ENCODE assay signal across 11 cellular contexts in genomic region chr13:98556968-98557591, GRCh38. TPM values are rescaled to one million over a fixed set of nuclear protein-coding genes. Genes with fewer than 3 reads are reported as not detected.
DNase-seq lines count a peak whose midpoint lies in the region; ATAC-seq, FAIRE-seq and TF ChIP-seq lines count a peak whose summit lies in the region.
"Had no signal": no experiment of that assay in that cellular context is flagged by ENCODE, and none has a peak within 500 bp of the region (broad histone marks: within the 10 kb centered on the region; RNA-seq: fewer than 3 reads in every experiment).

No MANE protein-coding gene starts in this region.

- H2AK5ac ChIP-seq in H9 (ENCODE audit: insufficient read length, low read length) = no peak overlapping the region

- H3K4ac ChIP-seq in H9 (ENCODE audit: low read depth, low read length) = no peak overlapping the region

- peak overlapping the region in 2 of 3 experiments; percentile 12 to 45; a peak in 3 of 7 replicates for H3K27ac Mint-ChIP-seq in H9

- FAIRE-seq in A549 (lab: Jason Lieb, UNC) = no peak
- FAIRE-seq: islet of Langerhans had no signal

- peaks cover 0 to 3% of the 10 kb centered on the region in 2 experiments; a peak in 1 of 5 replicates for H3K9me3 Mint-ChIP-seq in H9

- no peak overlapping the region for H3K18ac ChIP-seq in H9 (ENCODE audit: insufficient read length, low read depth, low read length)

- ATAC-seq in A549 (peak; percentile 30 to 42; a peak in 3 of 6 replicates), GM21381 (IDR thresholded peaks at IDR 0.05; ENCODE audit: unreplicated experiment) (no peak)

- 95% methylated on average over 8 of the region's 9 CpGs for WGBS in A549 (ENCODE audit: missing lambda C conversion rate)
- WGBS in H9 (ENCODE audit: extremely low coverage, insufficient read length, low lambda C conversion rate) = no CpG with 5 or more reads among the region's 9 CpGs

- H3K27me3 ChIP-seq in H9 (ENCODE audit: insufficient read depth, low read length) = no peaks in the 10 kb centered on the region
- H3K27me3 ChIP-seq: SJSA1 had no signal

- H2BK5ac ChIP-seq in H9 (ENCODE audit: insufficient read length, low read length) = no peak overlapping the region

- no peaks in the 10 kb centered on the region for H3K27me3 Mint-ChIP-seq in H9 (ENCODE audit: low read depth)

- H3K27ac ChIP-seq in A549 (no peak overlapping the region), H9 (ENCODE audit: insufficient read length, low read depth, low read length) (no peak overlapping the region)
- H3K27ac ChIP-seq: SJSA1 had no signal

- H2BK12ac ChIP-seq in H9 (ENCODE audit: insufficient read length, low read depth, low read length) = no peak overlapping the region

- H3K4me1 Mint-ChIP-seq in H9 = peaks cover 63 to 65% of the 10 kb centered on the region in 2 experiments

- H2BK20ac ChIP-seq in H9 (ENCODE audit: low read depth, low read length, poor library complexity, severe bottlenecking) = no peak overlapping the region

- no peak overlapping the region for H3K4me3 ChIP-seq in A549
- H3K4me3 ChIP-seq: SJSA1 had no signal

- H3K9ac ChIP-seq in H9 (ENCODE audit: extremely low read depth, insufficient read length, low read length) = no peak overlapping the region

- no peak overlapping the region for H4K91ac ChIP-seq in H9 (ENCODE audit: insufficient read length, low read depth, low read length)

- H3K36me3 Mint-ChIP-seq in H9 (ENCODE audit: insufficient read depth in 1 of 3, low read depth in 3 of 3) = peaks cover 9 to 25% (median 12%) of the 10 kb centered on the region in 3 experiments; a peak in 6 of 7 replicates

- no peak overlapping the region for H3T11ph ChIP-seq in H9 (ENCODE audit: low read length)

- CTCF ChIA-PET in A549 (lab: Yijun Ruan, JAX) = interaction anchor here (1.1 to 1.7 kb wide), 2 partner anchors 15 to 111 kb away, joined by 3 to 4 read pairs; no protein-coding TSS in a partner anchor

- H3K4me2 ChIP-seq in A549 (no peak overlapping the region), H9 (ENCODE audit: insufficient read depth, insufficient read length, low read length) (no peak overlapping the region)

- no peak overlapping the region for H3K4me3 Mint-ChIP-seq in H9

- H3K4me1 ChIP-seq in A549 = peaks cover 13% of the 10 kb centered on the region; the same call in 2 of the 3 replicates
- H3K4me1 ChIP-seq in H9 (ENCODE audit: insufficient read depth, low read length) = peaks cover 4% of the 10 kb centered on the region

- H2BK15ac ChIP-seq in H9 (ENCODE audit: low read depth, low read length) = no peak overlapping the region

- no peaks in the 10 kb centered on the region for H3K23me2 ChIP-seq in H9 (ENCODE audit: insufficient read length, low read depth, low read length, poor library complexity, severe bottlenecking)

- no peak for TF ChIP-seq CTCF in A549 (IDR thresholded peaks at IDR 0.05)
- TF ChIP-seq CTCF in H9 (conservative IDR thresholded peaks at IDR 0.05) = no peak; the same call in 2 of the 3 replicates

- POLR2A ChIA-PET in A549 (lab: Yijun Ruan, JAX) = no interaction called here

- no peak overlapping the region for H2BK120ac ChIP-seq in H9 (ENCODE audit: low read depth, low read length, poor library complexity, severe bottlenecking)

- H4K20me1 ChIP-seq in H9 (ENCODE audit: control insufficient read depth, insufficient read depth, insufficient read length) = no peaks in the 10 kb centered on the region

- H3K14ac ChIP-seq in H9 (ENCODE audit: insufficient read depth, low read length) = no peak overlapping the region; the same call in 1 of the 2 replicates

- TF ChIP-seq RAD21 in A549 (conservative IDR thresholded peaks at IDR 0.05 in 1 of 2, IDR thresholded peaks at IDR 0.05 in 1 of 2) = no peak

- TF ChIP-seq EP300 in A549 (IDR thresholded peaks at IDR 0.05) = no peak

- H4K8ac ChIP-seq in H9 (replicated peaks; ENCODE audit: insufficient read length, low read depth, low read length) = no peak overlapping the region

- peaks cover 60% of the 10 kb centered on the region; the same call in 1 of the 2 replicates for H3K79me2 ChIP-seq in H9 (ENCODE audit: insufficient read depth, low read length)

- no peak overlapping the region for H3K23ac ChIP-seq in H9 (ENCODE audit: insufficient read length, low read depth, low read length)

- H2AFZ ChIP-seq in H9 (ENCODE audit: low read length) = no peak overlapping the region

- peaks cover 4% of the 10 kb centered on the region for H3K79me1 ChIP-seq in H9 (ENCODE audit: insufficient read depth, low read depth, low read length, poor library complexity, severe bottlenecking)

- no peaks in the 10 kb centered on the region for H3K9me3 ChIP-seq in A549
- no peaks in the 10 kb centered on the region for H3K9me3 ChIP-seq in H9 (ENCODE audit: control insufficient read depth, low read depth, low read length)
- H3K9me3 ChIP-seq: SJSA1 had no signal

- TF ChIP-seq POLR2A in A549 (IDR thresholded peaks at IDR 0.05; ENCODE audit: low read length) = no peak

- H3K56ac ChIP-seq in H9 (ENCODE audit: insufficient read length, low read depth, low read length) = no peak overlapping the region

- DNase-seq in A549 (ENCODE audit: low read depth in 1 of 2, low spot score in 1 of 2) (no peak), H9 (no peak), kidney glomerular epithelial cell (lab: John Stamatoyannopoulos, UW) (peak; percentile 88), NAMALWA (ENCODE audit: low spot score) (no peak), NCI-H1092 treated with DMSO at 0.1 percent for 48 hours (lab: John Stamatoyannopoulos, UW) (no peak), NCI-H524 (lab: John Stamatoyannopoulos, UW) (no peak)
- DNase-seq in activated T-helper 9 cell treated with anti-CD3 and anti-CD28 coated beads, Interleukin-2, amount 50 U/mL, for 16 hours (ENCODE audit: low read depth) = peak; percentile 25
- DNase-seq: DMS53 had no signal

- H4K5ac ChIP-seq in H9 (ENCODE audit: insufficient read length, low read depth, low read length) = no peak overlapping the region

TF ChIP-seq in A549, 52 proteins besides CTCF, POLR2A, EP300 and RAD21 (continues in another document):
- TF ChIP-seq ZNF302 (CRISPR knock-in tag; IDR thresholded peaks at IDR 0.05) (no peak), NFE2L2 (conservative IDR thresholded peaks at IDR 0.05; ENCODE audit: low read length) (no peak), RARB (CRISPR knock-in tag; IDR thresholded peaks at IDR 0.05) (no peak), NR3C1 (IDR thresholded peaks at IDR 0.05) (no peak), ZSCAN20 (CRISPR knock-in tag; IDR thresholded peaks at IDR 0.05) (no peak), EHF (CRISPR knock-in tag; IDR thresholded peaks at IDR 0.05) (no peak), REST (IDR thresholded peaks at IDR 0.05) (no peak), RFX5 (IDR thresholded peaks at IDR 0.05) (no peak), HMGXB4 (CRISPR knock-in tag; IDR thresholded peaks at IDR 0.05; ENCODE audit: borderline replicate concordance) (no peak), HEYL (CRISPR knock-in tag; IDR thresholded peaks at IDR 0.05) (no peak), ZC3H11A (IDR thresholded peaks at IDR 0.05) (no peak)

RNA-seq across cellular contexts. Expression of gene STK24, which starts 19.8 kb away (rescaled TPM):
- 55.6 and 58.9 TPM in 2 replicates for polyA plus RNA-seq in A549 (2011; rRNA removed)
- 27.2 and 27.4 TPM in 2 replicates for polyA plus RNA-seq in A549 (2012; cell fraction: cytosol; rRNA removed)
- 14.7 and 22.7 TPM in 2 replicates for polyA plus RNA-seq in A549 (2012; cell fraction: nucleus; rRNA removed)
- polyA plus RNA-seq in A549 (2017; fragmentation: RNase III; extraction: RNeasy Plus Mini Kit Qiagen cat#74134 plus additional on column Dnase treatment) = 42.1 to 46.1 TPM (median 42.2 TPM) in 3 replicates
- polyA minus RNA-seq in A549 (2011; rRNA and poly(A)+ RNA removed) = 31.2 and 32.1 TPM in 2 replicates
- total RNA-seq in H9 (2021) = 131 and 134 TPM in 2 replicates

Comparison
In these comparisons a context has a peak if more than half of its experiments do, and no peak if none do; other contexts are left out.
1. DNase-seq: peak in activated T-helper 9 cell treated with anti-CD3 and anti-CD28 coated beads, Interleukin-2, amount 50 U/mL, for 16 hours (single experiment) and kidney glomerular epithelial cell (single experiment); none in A549 (0 of 2), H9 (single experiment), NAMALWA (single experiment), NCI-H1092 treated with DMSO at 0.1 percent for 48 hours (single experiment) and NCI-H524 (0 of 2).